ENCODE assay signal across 18 cellular contexts in genomic region chr3:100003609-100004503, GRCh38.
DNase-seq lines count a peak whose midpoint lies in the region; ATAC-seq and TF ChIP-seq lines count a peak whose summit lies in the region.
"Had no signal": no experiment of that assay in that cellular context is flagged by ENCODE, and none has a peak within 500 bp of the region (broad histone marks: within the 10 kb centered on the region; RNA-seq: fewer than 3 reads in every experiment).

No MANE protein-coding gene starts in this region.

- no peak overlapping the region for H3K18ac ChIP-seq in mesenchymal stem cell (ENCODE audit: low read depth in 1 of 2, low read length in 2 of 2)

- H3K9me3 ChIP-seq in Caco-2 (no peaks in the 10 kb centered on the region), PC-3 (ENCODE audit: low read length) (no peaks in the 10 kb centered on the region), mesenchymal stem cell (ENCODE audit: control insufficient read depth, low read length) (no peaks in the 10 kb centered on the region)
- H3K9me3 ChIP-seq: spleen had no signal

- H2BK12ac ChIP-seq in mesenchymal stem cell (ENCODE audit: low read length in 2 of 2): no peak overlapping the region

- H3K9me2 ChIP-seq in PC-3 (replicated peaks; ENCODE audit: low read length): no peaks in the 10 kb centered on the region

- H3F3A ChIP-seq in PC-3 (ENCODE audit: low read length, unreplicated experiment): no peaks in the 10 kb centered on the region

- no peaks in the 10 kb centered on the region for H3K27me3 ChIP-seq in Caco-2 (replicated peaks; ENCODE audit: control insufficient read depth, insufficient read depth, low read length)
- no peaks in the 10 kb centered on the region for H3K27me3 ChIP-seq in PC-3 (ENCODE audit: low read length)
- H3K27me3 ChIP-seq in mesenchymal stem cell (ENCODE audit: control insufficient read depth in 1 of 2, insufficient read depth in 1 of 2, low read length in 2 of 2): no peaks in the 10 kb centered on the region
- H3K27me3 ChIP-seq: spleen had no signal

- CTCF ChIA-PET in Caco-2 (lab: Charles Lee) (interaction anchor here (1.3 kb wide), 1 partner anchor 250 kb away, joined by 7 read pairs; no protein-coding TSS in a partner anchor), PC-3 (lab: Charles Lee) (no interaction called here)

- peaks cover 42% of the 10 kb centered on the region for H3K4me1 Mint-ChIP-seq in Caco-2 (ENCODE audit: low read depth, unreplicated experiment)

- H3K79me1 ChIP-seq in mesenchymal stem cell (replicated peaks; ENCODE audit: low read length, poor library complexity, severe bottlenecking): peaks cover 4% of the 10 kb centered on the region

- H2AK5ac ChIP-seq in mesenchymal stem cell (ENCODE audit: low read length, severe bottlenecking): peak overlapping the region; percentile 40

- TF ChIP-seq CTCF in Caco-2 (IDR thresholded peaks at IDR 0.05; ENCODE audit: insufficient read depth in 1 of 2, low read depth in 1 of 2, low read length in 1 of 2, severe bottlenecking in 1 of 2, unreplicated experiment in 1 of 2) (no peak), PC-3 (conservative IDR thresholded peaks at IDR 0.05; ENCODE audit: low read depth, low read length) (no peak), GM13976 (IDR thresholded peaks at IDR 0.05; ENCODE audit: borderline replicate concordance, control extremely low read depth, extremely low read depth, insufficient read depth, missing control alignments) (no peak)

- no peak overlapping the region for H3K27ac ChIP-seq in PC-3 (ENCODE audit: low read length)
- H3K27ac ChIP-seq in mesenchymal stem cell (ENCODE audit: low read length, poor library complexity, severe bottlenecking): peak overlapping the region; percentile 90
- H3K27ac ChIP-seq: spleen had no signal

- H3K23ac ChIP-seq in mesenchymal stem cell (ENCODE audit: low read length in 2 of 2): no peak overlapping the region

- peaks cover 12% of the 10 kb centered on the region; the same call in 1 of the 2 replicates for H3K79me2 ChIP-seq in PC-3 (ENCODE audit: low read length)

- H3K9ac ChIP-seq in PC-3 (ENCODE audit: low read length) (no peak overlapping the region), mesenchymal stem cell (ENCODE audit: low read length) (no peak overlapping the region)

- no TSS peak for BruUV-seq in Caco-2 (replicated peaks; lab: Mats Ljungman, UMichigan)
- BruUV-seq in PC-3 (replicated peaks; lab: Mats Ljungman, UMichigan): no TSS peak

- H3K4me3 ChIP-seq in Caco-2 (ENCODE audit: low read depth, low read length) (no peak overlapping the region), PC-3 (ENCODE audit: low read length) (no peak overlapping the region), mesenchymal stem cell (ENCODE audit: insufficient read depth in 1 of 2, low read depth in 1 of 2, low read length in 2 of 2) (no peak overlapping the region)
- H3K4me3 ChIP-seq: spleen had no signal

- no peaks in the 10 kb centered on the region for H3K9me3 Mint-ChIP-seq in Caco-2 (ENCODE audit: unreplicated experiment)
- H3K9me3 Mint-ChIP-seq: activated naive CD4-positive, alpha-beta T cell treated with anti-CD3 and anti-CD28 coated beads for 36 hours had no signal

- no peaks in the 10 kb centered on the region for H4K20me1 ChIP-seq in PC-3 (ENCODE audit: low read length)

- DNase-seq in Caco-2 (no peak), PC-3 (no peak), mesenchymal stem cell (no peak), CD1c-positive myeloid dendritic cell (ENCODE audit: extremely low spot score) (no peak), GM13976 (ENCODE audit: low spot score) (no peak)
- no peak for DNase-seq in stimulated activated CD4-positive, alpha-beta T cell treated with anti-CD3 and anti-CD28 coated beads, Interleukin-4, amount 100 ng/mL, for 24 hours
- DNase-seq: activated CD4-positive, CD25-positive, alpha-beta regulatory T cell treated with anti-CD3 and anti-CD28 coated beads, Interleukin-2, amount 50 U/mL, for 72 hours; activated CD8-positive, alpha-beta memory T cell treated with anti-CD3 and anti-CD28 coated beads, Interleukin-2, amount 50 U/mL, for 4 hours; activated naive CD4-positive, alpha-beta T cell treated with anti-CD3 and anti-CD28 coated beads for 36 hours; DND-41; effector memory CD4-positive, alpha-beta T cell; KBM-7; NCI-H1436 treated with DMSO at 0.1 percent for 48 hours; spleen; T-helper 2 cell had no signal

- peak overlapping the region; percentile 84 for H3K27ac Mint-ChIP-seq in Caco-2 (ENCODE audit: unreplicated experiment)
- H3K27ac Mint-ChIP-seq: activated naive CD4-positive, alpha-beta T cell treated with anti-CD3 and anti-CD28 coated beads for 36 hours; B cell had no signal

- in situ Hi-C loops in GM13976 (cut with MboI; ENCODE audit: low sequenced_read_pairs, unreplicated experiment): no loop called here

- H3K4me2 ChIP-seq in PC-3 (ENCODE audit: low read length) (peak overlapping the region; percentile 37), mesenchymal stem cell (ENCODE audit: low read length, poor library complexity, severe bottlenecking) (no peak overlapping the region)

- H4K91ac ChIP-seq in mesenchymal stem cell (ENCODE audit: low read length): no peak overlapping the region

- no peak overlapping the region for H2AFZ ChIP-seq in PC-3 (ENCODE audit: low read length)
- no peak overlapping the region for H2AFZ ChIP-seq in mesenchymal stem cell (ENCODE audit: low read depth, low read length)

- no peak overlapping the region for H3K4me3 Mint-ChIP-seq in Caco-2 (ENCODE audit: unreplicated experiment)
- H3K4me3 Mint-ChIP-seq: activated naive CD4-positive, alpha-beta T cell treated with anti-CD3 and anti-CD28 coated beads for 36 hours; B cell had no signal

- H3K14ac ChIP-seq in mesenchymal stem cell (ENCODE audit: low read length in 2 of 2): no peak overlapping the region

- 100% methylated on average over 3 of the region's 4 CpGs for whole genome bisulfite sequencing in mesenchymal stem cell

- H3K4ac ChIP-seq in mesenchymal stem cell (ENCODE audit: low read depth in 1 of 2, low read length in 2 of 2): no peak overlapping the region

- no peaks in the 10 kb centered on the region for H3K36me3 ChIP-seq in Caco-2 (ENCODE audit: control insufficient read depth, insufficient read depth, low read length)
- H3K36me3 ChIP-seq in PC-3 (ENCODE audit: low read depth, low read length): no peaks in the 10 kb centered on the region
- H3K36me3 ChIP-seq in mesenchymal stem cell (ENCODE audit: control insufficient read depth in 1 of 2, insufficient read depth in 2 of 2, low read depth in 1 of 2, low read length in 2 of 2): no peaks in the 10 kb centered on the region
- H3K36me3 ChIP-seq: spleen had no signal

- H2BK120ac ChIP-seq in mesenchymal stem cell (ENCODE audit: low read depth, low read length): no peak overlapping the region

- no peaks in the 10 kb centered on the region for H3K27me3 Mint-ChIP-seq in Caco-2 (ENCODE audit: insufficient read depth, unreplicated experiment)
- H3K27me3 Mint-ChIP-seq: B cell had no signal

- H4K8ac ChIP-seq in mesenchymal stem cell (ENCODE audit: low read length): no peak overlapping the region

- peak; percentile 56 for ATAC-seq in GM18858 (IDR thresholded peaks at IDR 0.05; ENCODE audit: unreplicated experiment)
- no peak for ATAC-seq in PC-3
- ATAC-seq in GM21619 (IDR thresholded peaks at IDR 0.05; ENCODE audit: unreplicated experiment): no peak

- POLR2A ChIA-PET in Caco-2 (lab: Charles Lee): interaction anchor here (1.1 kb wide), 1 partner anchor 257 kb away, joined by 4 read pairs; no protein-coding TSS in a partner anchor
- POLR2A ChIA-PET in PC-3 (lab: Charles Lee; ENCODE audit: unreplicated experiment): no interaction called here

- no peaks in the 10 kb centered on the region for H3K36me3 Mint-ChIP-seq in Caco-2 (ENCODE audit: insufficient read depth, unreplicated experiment)

- H3K4me1 ChIP-seq in Caco-2 (peaks cover 44% of the 10 kb centered on the region), PC-3 (ENCODE audit: insufficient read depth, low read length) (peaks cover 39% of the 10 kb centered on the region), mesenchymal stem cell (ENCODE audit: control insufficient read depth, insufficient read depth, low read depth, low read length) (peaks cover 1% of the 10 kb centered on the region)

- no peak overlapping the region for H2BK15ac ChIP-seq in mesenchymal stem cell (ENCODE audit: low read depth, poor library complexity, severe bottlenecking)

- no peak overlapping the region for H2BK5ac ChIP-seq in mesenchymal stem cell (ENCODE audit: low read depth, low read length, poor library complexity, severe bottlenecking)

- intact Hi-C loops in Caco-2 (cut with micrococcal nuclease; ENCODE audit: unreplicated experiment) (loop anchor here (1.0 to 2.0 kb wide), 3 partner anchors 21 to 73 kb away; no protein-coding TSS in a partner anchor), PC-3 (cut with micrococcal nuclease) (loop anchor here (2.0 kb wide), 1 partner anchor 43 kb away; no protein-coding TSS in a partner anchor)
